Comparison of ENCODE assay signal across 8 cellular contexts in genomic region chr3:96863129-96863740, GRCh38. TPM values are rescaled to one million over a fixed set of nuclear protein-coding genes. Genes with fewer than 3 reads are reported as not detected.
A peak's percentile ranks its signal among the peaks of the same experiment; 100 is the strongest.
DNase-seq lines count a peak whose midpoint lies in the region; ATAC-seq and TF ChIP-seq lines count a peak whose summit lies in the region.

No MANE protein-coding gene starts in this region.

- TF ChIP-seq POLR2A in body of pancreas (IDR thresholded peaks at IDR 0.05): no peak

- H3K4me3 ChIP-seq in body of pancreas: no peak overlapping the region

- intact Hi-C loops in body of pancreas (cut with DNase I) (no loop called here), posterior vena cava (cut with DNase I) (no loop called here)

- no peak overlapping the region for H3K4me3 Mint-ChIP-seq in activated T-cell treated with anti-CD3 and anti-CD28 coated beads, Interleukin-2, amount 50 U/mL, for 72 hours
- H3K4me3 Mint-ChIP-seq in activated T-cell treated with anti-CD3 and anti-CD28 coated beads, Interleukin-2, amount 50 U/mL, for 4 hours: no peak overlapping the region

- no peaks in the 10 kb centered on the region for H3K27me3 ChIP-seq in body of pancreas

- no peaks in the 10 kb centered on the region for H3K36me3 ChIP-seq in body of pancreas (replicated peaks in 1 of 2; ENCODE audit: insufficient read depth in 1 of 2, low read depth in 2 of 2)

- no peak overlapping the region for H3K27ac ChIP-seq in body of pancreas

- no peaks in the 10 kb centered on the region for H3K4me1 ChIP-seq in body of pancreas

- WGBS in body of pancreas, 2 donors: 2 to 7% methylated on average over 1 of the region's 1 CpG

- H3K4me1 Mint-ChIP-seq in activated T-cell treated with anti-CD3 and anti-CD28 coated beads, Interleukin-2, amount 50 U/mL, for 72 hours (ENCODE audit: low read depth): no peaks in the 10 kb centered on the region
- H3K4me1 Mint-ChIP-seq in activated T-cell treated with anti-CD3 and anti-CD28 coated beads, Interleukin-2, amount 50 U/mL, for 4 hours (ENCODE audit: low read depth): no peaks in the 10 kb centered on the region

- no peaks in the 10 kb centered on the region for H3K36me3 Mint-ChIP-seq in activated T-cell treated with anti-CD3 and anti-CD28 coated beads, Interleukin-2, amount 50 U/mL, for 72 hours (ENCODE audit: insufficient read depth in 2 of 2)
- H3K36me3 Mint-ChIP-seq in activated T-cell treated with anti-CD3 and anti-CD28 coated beads, Interleukin-2, amount 50 U/mL, for 4 hours (ENCODE audit: insufficient read depth): no peaks in the 10 kb centered on the region

- peak in 6 of 7 experiments; percentile 36 to 53 (median 50) for TF ChIP-seq CTCF in body of pancreas (IDR thresholded peaks at IDR 0.05)

- H3K9me3 Mint-ChIP-seq in activated T-cell treated with anti-CD3 and anti-CD28 coated beads, Interleukin-2, amount 50 U/mL, for 72 hours: no peaks in the 10 kb centered on the region
- H3K9me3 Mint-ChIP-seq in activated T-cell treated with anti-CD3 and anti-CD28 coated beads, Interleukin-2, amount 50 U/mL, for 4 hours: no peaks in the 10 kb centered on the region

- no peak for ATAC-seq in activated T-cell treated with anti-CD3 and anti-CD28 coated beads, Interleukin-2, amount 50 U/mL, for 72 hours (replicated peaks in 1 of 2)
- ATAC-seq in activated T-cell treated with anti-CD3 and anti-CD28 coated beads, Interleukin-2, amount 50 U/mL, for 4 hours: no peak
- ATAC-seq in HG03280 (IDR thresholded peaks at IDR 0.05; ENCODE audit: unreplicated experiment) (peak; percentile 70), body of pancreas (no peak)

- H3K27ac Mint-ChIP-seq in activated T-cell treated with anti-CD3 and anti-CD28 coated beads, Interleukin-2, amount 50 U/mL, for 72 hours: no peak overlapping the region

- no peaks in the 10 kb centered on the region for H3K9me3 ChIP-seq in body of pancreas

- peak; percentile 4 to 5 for DNase-seq in activated T-cell treated with anti-CD3 and anti-CD28 coated beads, Interleukin-2, amount 50 U/mL, for 72 hours
- DNase-seq in activated T-cell treated with anti-CD3 and anti-CD28 coated beads, Interleukin-2, amount 50 U/mL, for 4 hours: no peak
- peak; percentile 66 for DNase-seq in NCI-H446 treated with DMSO at 0.1 percent for 48 hours (lab: John Stamatoyannopoulos, UW)
- DNase-seq in body of pancreas: peak; percentile 20 to 39 (median 22)
- DNase-seq in lung microvascular endothelial cell (ENCODE audit: low read depth in 2 of 2): peak; percentile 42 to 58
- DNase-seq in posterior vena cava (ENCODE audit: low spot score): no peak
- no peak for DNase-seq in cortex of kidney (lab: John Stamatoyannopoulos, UW)

- H3K27me3 Mint-ChIP-seq in activated T-cell treated with anti-CD3 and anti-CD28 coated beads, Interleukin-2, amount 50 U/mL, for 72 hours (ENCODE audit: low read depth): no peaks in the 10 kb centered on the region
- no peaks in the 10 kb centered on the region for H3K27me3 Mint-ChIP-seq in activated T-cell treated with anti-CD3 and anti-CD28 coated beads, Interleukin-2, amount 50 U/mL, for 4 hours (ENCODE audit: low read depth)

RNA-seq across cellular contexts. Expression of gene EPHA6, which starts 48.8 kb away (rescaled TPM):
- not detected for total RNA-seq in activated T-cell treated with anti-CD3 and anti-CD28 coated beads, Interleukin-2, amount 50 U/mL, for 72 hours
- total RNA-seq in activated T-cell treated with anti-CD3 and anti-CD28 coated beads, Interleukin-2, amount 50 U/mL, for 4 hours: not detected
- 1 to 10 TPM in 1 of 2 donors, under 1 TPM in 1; 0.52 to 2.0 TPM for total RNA-seq in body of pancreas
- under 0.01 TPM in 1 of 2 replicates, not detected in the other for total RNA-seq in lung microvascular endothelial cell
- 1 to 10 TPM in 1 of 2 donors, under 1 TPM in 1; 0.57 to 1.1 TPM for total RNA-seq in posterior vena cava

Comparison
In these comparisons a context has a peak if more than half of its experiments do, and no peak if none do; other contexts are left out.
1. DNase-seq: peak in activated T-cell treated with anti-CD3 and anti-CD28 coated beads, Interleukin-2, amount 50 U/mL, for 72 hours (2 of 2), NCI-H446 treated with DMSO at 0.1 percent for 48 hours (single experiment), body of pancreas (4 of 4) and lung microvascular endothelial cell (2 of 2); none in activated T-cell treated with anti-CD3 and anti-CD28 coated beads, Interleukin-2, amount 50 U/mL, for 4 hours (single experiment), posterior vena cava (single experiment) and cortex of kidney (single experiment).